In genomic region chr4:61753739-61754138, GRCh38 we compare ENCODE assay signal across 7 cellular contexts.
"Had no signal": no experiment of that assay in that cellular context is flagged by ENCODE, and none has a peak within 500 bp of the region (broad histone marks: within the 10 kb centered on the region; RNA-seq: fewer than 3 reads in every experiment).

No MANE protein-coding gene starts in this region.

- H3K27ac ChIP-seq: GM23248 had no signal

- H3K9ac ChIP-seq: GM23248 had no signal

- H3K4me3 ChIP-seq: GM23248, HAP-1, K562 had no signal

- H3K9me3 ChIP-seq: HAP-1 had no signal

- H3K4me3 Mint-ChIP-seq: HFFc6 had no signal

- ATAC-seq: HCT116, K562 had no signal

- H3K27ac Mint-ChIP-seq: HFFc6 had no signal

- H3K36me3 ChIP-seq: HAP-1 had no signal

- DNase-seq: GM23248, H7, HFFc6, IMR-90 had no signal
